Comparison of ENCODE assay signal across 1 cellular context in the genomic region with DNA sequence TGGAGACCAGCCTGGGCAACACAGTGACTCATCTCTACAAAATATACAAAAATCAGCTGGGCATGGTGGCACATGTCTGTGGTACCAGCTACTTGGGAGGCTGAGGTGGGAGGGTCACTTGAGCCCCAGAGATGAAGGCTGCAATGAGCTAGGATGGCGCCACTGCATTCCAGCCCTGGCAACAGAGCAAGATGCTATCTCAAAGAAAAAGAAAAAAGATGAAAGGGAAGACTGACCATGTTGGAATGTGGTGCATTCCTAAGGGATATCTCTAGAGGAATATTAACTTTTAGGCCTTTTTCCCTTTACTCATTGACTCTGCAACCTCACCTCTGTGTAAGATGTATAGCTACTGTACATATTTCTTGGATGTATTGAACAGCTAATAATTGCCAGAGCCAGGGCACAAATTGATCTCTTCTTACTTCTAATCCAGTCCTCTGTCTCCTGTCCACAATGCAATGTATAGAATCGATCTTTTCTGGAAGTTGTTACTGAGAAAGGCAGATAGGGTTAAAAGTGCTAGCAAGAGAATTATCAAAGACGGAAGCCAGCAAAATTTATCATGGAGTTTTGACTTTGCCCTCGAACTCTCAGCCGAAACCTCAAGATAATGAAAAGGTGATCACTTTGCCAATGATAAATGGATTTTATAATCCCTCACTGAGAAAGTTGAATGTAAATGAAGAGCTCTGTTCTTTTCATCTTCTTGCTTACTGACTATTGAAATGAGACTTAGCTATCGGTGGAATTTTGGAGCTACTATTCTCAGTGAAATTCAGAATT.
TF ChIP-seq lines count a peak whose summit lies in the region.

No MANE protein-coding gene starts in this region.

TF ChIP-seq in HepG2, 621 proteins besides CTCF, POLR2A, EP300 and RAD21 (continues in another document):
- TF ChIP-seq RFX1 (IDR thresholded peaks at IDR 0.05) (no peak), TEF (CRISPR knock-in tag; IDR thresholded peaks at IDR 0.05) (no peak), NFYC (CRISPR knock-in tag; IDR thresholded peaks at IDR 0.05) (no peak), ZNF616 (CRISPR knock-in tag; IDR thresholded peaks at IDR 0.05; ENCODE audit: low read depth) (no peak), YEATS2 (CRISPR knock-in tag; IDR thresholded peaks at IDR 0.05; ENCODE audit: borderline replicate concordance) (no peak), ZNF143 (CRISPR knock-in tag; IDR thresholded peaks at IDR 0.05) (no peak), TAF15 (IDR thresholded peaks at IDR 0.05; ENCODE audit: low read depth, low read length, poor library complexity, severe bottlenecking) (no peak), ZNF7 (CRISPR knock-in tag; IDR thresholded peaks at IDR 0.05) (no peak), ZNF17 (CRISPR knock-in tag; IDR thresholded peaks at IDR 0.05) (no peak), FOXJ3 (CRISPR knock-in tag; IDR thresholded peaks at IDR 0.05; ENCODE audit: borderline replicate concordance) (0 out of 2 replicates have a peak, but pooled peaks have one; percentile 22), GZF1 (CRISPR knock-in tag; IDR thresholded peaks at IDR 0.05) (no peak), TCF7 (IDR thresholded peaks at IDR 0.05; ENCODE audit: low read depth) (peak; percentile 70), REST (IDR thresholded peaks at IDR 0.05; ENCODE audit: borderline replicate concordance in 1 of 2, low read depth in 1 of 2, low read length in 2 of 2) (no peak), NFE2L2 (IDR thresholded peaks at IDR 0.05; ENCODE audit: low read length) (no peak), ZNF446 (CRISPR knock-in tag; IDR thresholded peaks at IDR 0.05) (no peak), FOXM1 (CRISPR knock-in tag; IDR thresholded peaks at IDR 0.05) (no peak), ZNF230 (CRISPR knock-in tag; IDR thresholded peaks at IDR 0.05) (no peak), XBP1 (CRISPR knock-in tag; IDR thresholded peaks at IDR 0.05) (no peak), HIC2 (CRISPR knock-in tag; IDR thresholded peaks at IDR 0.05; ENCODE audit: low read depth) (peak; percentile 31; the same call in 1 of the 2 replicates), ZNF646 (CRISPR knock-in tag; IDR thresholded peaks at IDR 0.05) (no peak), HNF4A (CRISPR knock-in tag; IDR thresholded peaks at IDR 0.05) (0 out of 2 replicates have a peak, but pooled peaks have one; percentile 10), CREM (IDR thresholded peaks at IDR 0.05) (peak; percentile 33; the same call in 1 of the 2 replicates), CREM (CRISPR knock-in tag; IDR thresholded peaks at IDR 0.05) (no peak), MATR3 (CRISPR knock-in tag; IDR thresholded peaks at IDR 0.05) (no peak), TMF1 (CRISPR knock-in tag; IDR thresholded peaks at IDR 0.05; ENCODE audit: low read depth) (no peak), GATAD2A (CRISPR knock-in tag; IDR thresholded peaks at IDR 0.05) (no peak), MXD4 (CRISPR knock-in tag; IDR thresholded peaks at IDR 0.05) (no peak), PHF21A (CRISPR knock-in tag; IDR thresholded peaks at IDR 0.05) (0 out of 2 replicates have a peak, but pooled peaks have one; percentile 29), ARID2 (CRISPR knock-in tag; IDR thresholded peaks at IDR 0.05; ENCODE audit: borderline replicate concordance) (no peak), ZKSCAN5 (CRISPR knock-in tag; IDR thresholded peaks at IDR 0.05) (no peak), PHF5A (CRISPR knock-in tag; IDR thresholded peaks at IDR 0.05; ENCODE audit: low read depth, unreplicated experiment) (no peak), RFX5 (IDR thresholded peaks at IDR 0.05; ENCODE audit: low read depth, low read length) (no peak), GPN1 (CRISPR knock-in tag; IDR thresholded peaks at IDR 0.05; ENCODE audit: borderline replicate concordance) (no peak), HDAC2 (CRISPR knock-in tag; IDR thresholded peaks at IDR 0.05) (peak; percentile 62; the same call in 1 of the 2 replicates), SAP130 (CRISPR knock-in tag; IDR thresholded peaks at IDR 0.05; ENCODE audit: low read depth) (no peak), ZNF83 (CRISPR knock-in tag; IDR thresholded peaks at IDR 0.05; ENCODE audit: borderline replicate concordance) (no peak), ZNF296 (CRISPR knock-in tag; conservative IDR thresholded peaks at IDR 0.05) (no peak), CEBPB (IDR thresholded peaks at IDR 0.05; ENCODE audit: borderline replicate concordance, low read depth, low read length) (no peak), HES4 (CRISPR knock-in tag; IDR thresholded peaks at IDR 0.05; ENCODE audit: borderline replicate concordance) (no peak), FOSL2 (CRISPR knock-in tag; IDR thresholded peaks at IDR 0.05) (peak; percentile 41), ATF7-NPFF (CRISPR knock-in tag; IDR thresholded peaks at IDR 0.05; ENCODE audit: low read depth) (no peak), JARID2 (CRISPR knock-in tag; IDR thresholded peaks at IDR 0.05; ENCODE audit: insufficient replicate concordance) (no peak), ZBTB3 (CRISPR knock-in tag; IDR thresholded peaks at IDR 0.05; ENCODE audit: borderline replicate concordance, low read depth) (no peak), ZNF512 (CRISPR knock-in tag; IDR thresholded peaks at IDR 0.05) (no peak), ZSCAN20 (CRISPR knock-in tag; IDR thresholded peaks at IDR 0.05; ENCODE audit: borderline replicate concordance) (no peak), ZNF253 (CRISPR knock-in tag; IDR thresholded peaks at IDR 0.05; ENCODE audit: borderline replicate concordance) (no peak)
- TF ChIP-seq, protein P1, sequence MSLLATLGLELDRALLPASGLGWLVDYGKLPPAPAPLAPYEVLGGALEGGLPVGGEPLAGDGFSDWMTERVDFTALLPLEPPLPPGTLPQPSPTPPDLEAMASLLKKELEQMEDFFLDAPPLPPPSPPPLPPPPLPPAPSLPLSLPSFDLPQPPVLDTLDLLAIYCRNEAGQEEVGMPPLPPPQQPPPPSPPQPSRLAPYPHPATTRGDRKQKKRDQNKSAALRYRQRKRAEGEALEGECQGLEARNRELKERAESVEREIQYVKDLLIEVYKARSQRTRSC (CRISPR knock-in tag; IDR thresholded peaks at IDR 0.05; ENCODE audit: low read depth), result no peak
- TF ChIP-seq, protein P2, sequence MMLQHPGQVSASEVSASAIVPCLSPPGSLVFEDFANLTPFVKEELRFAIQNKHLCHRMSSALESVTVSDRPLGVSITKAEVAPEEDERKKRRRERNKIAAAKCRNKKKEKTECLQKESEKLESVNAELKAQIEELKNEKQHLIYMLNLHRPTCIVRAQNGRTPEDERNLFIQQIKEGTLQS (CRISPR knock-in tag; IDR thresholded peaks at IDR 0.05), result no peak
- TF ChIP-seq, protein P3, sequence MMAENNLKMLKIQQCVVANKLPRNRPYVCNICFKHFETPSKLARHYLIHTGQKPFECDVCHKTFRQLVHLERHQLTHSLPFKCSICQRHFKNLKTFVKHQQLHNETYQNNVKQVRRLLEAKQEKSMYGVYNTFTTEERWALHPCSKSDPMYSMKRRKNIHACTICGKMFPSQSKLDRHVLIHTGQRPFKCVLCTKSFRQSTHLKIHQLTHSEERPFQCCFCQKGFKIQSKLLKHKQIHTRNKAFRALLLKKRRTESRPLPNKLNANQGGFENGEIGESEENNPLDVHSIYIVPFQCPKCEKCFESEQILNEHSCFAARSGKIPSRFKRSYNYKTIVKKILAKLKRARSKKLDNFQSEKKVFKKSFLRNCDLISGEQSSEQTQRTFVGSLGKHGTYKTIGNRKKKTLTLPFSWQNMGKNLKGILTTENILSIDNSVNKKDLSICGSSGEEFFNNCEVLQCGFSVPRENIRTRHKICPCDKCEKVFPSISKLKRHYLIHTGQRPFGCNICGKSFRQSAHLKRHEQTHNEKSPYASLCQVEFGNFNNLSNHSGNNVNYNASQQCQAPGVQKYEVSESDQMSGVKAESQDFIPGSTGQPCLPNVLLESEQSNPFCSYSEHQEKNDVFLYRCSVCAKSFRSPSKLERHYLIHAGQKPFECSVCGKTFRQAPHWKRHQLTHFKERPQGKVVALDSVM (CRISPR knock-in tag; IDR thresholded peaks at IDR 0.05), result peak; percentile 93
